In the genomic region with DNA sequence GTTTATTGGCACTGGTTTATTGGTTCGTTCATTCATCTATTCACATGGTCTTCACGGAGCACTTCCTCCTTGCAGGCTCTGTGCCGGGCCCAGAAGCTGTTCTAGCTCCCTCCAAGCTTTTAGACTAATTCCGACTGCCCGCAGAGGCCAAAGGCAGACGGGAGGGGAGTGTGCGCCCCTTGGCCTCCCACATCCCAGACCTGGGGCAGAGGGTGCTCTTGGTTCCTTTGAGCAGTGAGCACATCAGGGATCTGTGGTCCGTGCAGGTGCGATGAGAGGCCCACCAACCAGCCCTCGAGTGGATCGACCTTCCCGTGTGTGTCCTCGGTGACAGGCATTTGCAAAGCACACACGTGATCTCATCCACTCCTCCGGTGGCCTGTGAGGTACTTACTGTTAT, we compare ENCODE assay signal across 17 cellular contexts. TPM values are rescaled to one million over a fixed set of nuclear protein-coding genes. Genes with fewer than 3 reads are reported as not detected.
A peak's percentile ranks its signal among the peaks of the same experiment; 100 is the strongest.
DNase-seq lines count a peak whose midpoint lies in the region; ATAC-seq, FAIRE-seq and TF ChIP-seq lines count a peak whose summit lies in the region.
"Had no signal": no experiment of that assay in that cellular context is flagged by ENCODE, and none has a peak within 500 bp of the region (broad histone marks: within the 10 kb centered on the region; RNA-seq: fewer than 3 reads in every experiment).

No MANE protein-coding gene starts in this region.

- CTCF ChIA-PET in activated naive CD4-positive, alpha-beta T cell treated with anti-CD3 and anti-CD28 coated beads for 36 hours (lab: Charles Lee) = interaction anchor here (0.7 to 11.8 kb wide), 3 partner anchors 17 to 77 kb away, joined by 4 to 301 read pairs (median 21); no protein-coding TSS in a partner anchor
- CTCF ChIA-PET in activated naive CD4-positive, alpha-beta T cell treated with anti-CD3 and anti-CD28 coated beads, Interleukin-2, amount 10 ng/mL, durations not matched to agents 7 days and 5 days (lab: Charles Lee) = interaction anchor here (0.9 to 8.0 kb wide), 2 partner anchors 64 to 77 kb away, joined by 3 to 252 read pairs; no protein-coding TSS in a partner anchor

- no peak for ATAC-seq in stimulated activated effector memory CD8-positive, alpha-beta T cell treated with anti-CD3 and anti-CD28 coated beads, Interleukin-12 subunit alpha, Interleukin-12 subunit beta, amount 100 ng/mL, for 72 hours
- ATAC-seq: GM23338 had no signal

- H3K4me3 Mint-ChIP-seq in activated naive CD4-positive, alpha-beta T cell treated with anti-CD3 and anti-CD28 coated beads for 36 hours = no peak overlapping the region
- no peak overlapping the region for H3K4me3 Mint-ChIP-seq in activated naive CD4-positive, alpha-beta T cell treated with anti-CD3 and anti-CD28 coated beads, Interleukin-2, amount 10 ng/mL, durations not matched to agents 7 days and 5 days
- peak overlapping the region; percentile 7 for H3K4me3 Mint-ChIP-seq in activated T-helper 1 cell treated with anti-CD3 and anti-CD28 coated beads, Interleukin-12 subunit alpha, Interleukin-12 subunit beta, Interleukin-2, Interleukin-4 antibody, amounts not matched to agents 30 ng/mL and 10 ng/mL and 1 ng/mL, durations not matched to agents 14 hours and 24 hours and 36 hours
- H3K4me3 Mint-ChIP-seq in stimulated activated effector memory CD8-positive, alpha-beta T cell treated with anti-CD3 and anti-CD28 coated beads, Interleukin-12 subunit alpha, Interleukin-12 subunit beta, amount 100 ng/mL, for 72 hours = peak overlapping the region; percentile 49
- H3K4me3 Mint-ChIP-seq: CD8-positive, alpha-beta memory T cell; GM23338 had no signal

- peak overlapping the region; percentile 81 for H3K27ac Mint-ChIP-seq in activated naive CD4-positive, alpha-beta T cell treated with anti-CD3 and anti-CD28 coated beads for 36 hours
- H3K27ac Mint-ChIP-seq in activated naive CD4-positive, alpha-beta T cell treated with anti-CD3 and anti-CD28 coated beads, Interleukin-2, amount 10 ng/mL, durations not matched to agents 7 days and 5 days = no peak overlapping the region
- peak overlapping the region; percentile 90 for H3K27ac Mint-ChIP-seq in activated T-helper 1 cell treated with anti-CD3 and anti-CD28 coated beads, Interleukin-12 subunit alpha, Interleukin-12 subunit beta, Interleukin-2, Interleukin-4 antibody, amounts not matched to agents 30 ng/mL and 10 ng/mL and 1 ng/mL, durations not matched to agents 14 hours and 24 hours and 36 hours
- H3K27ac Mint-ChIP-seq in stimulated activated effector memory CD8-positive, alpha-beta T cell treated with anti-CD3 and anti-CD28 coated beads, Interleukin-12 subunit alpha, Interleukin-12 subunit beta, amount 100 ng/mL, for 72 hours = peak overlapping the region; percentile 87
- H3K27ac Mint-ChIP-seq: CD8-positive, alpha-beta memory T cell; GM23338 had no signal

- H3K9me3 Mint-ChIP-seq in activated naive CD4-positive, alpha-beta T cell treated with anti-CD3 and anti-CD28 coated beads for 36 hours = no peaks in the 10 kb centered on the region
- H3K9me3 Mint-ChIP-seq in activated naive CD4-positive, alpha-beta T cell treated with anti-CD3 and anti-CD28 coated beads, Interleukin-2, amount 10 ng/mL, durations not matched to agents 7 days and 5 days = no peaks in the 10 kb centered on the region
- no peaks in the 10 kb centered on the region for H3K9me3 Mint-ChIP-seq in activated T-helper 1 cell treated with anti-CD3 and anti-CD28 coated beads, Interleukin-12 subunit alpha, Interleukin-12 subunit beta, Interleukin-2, Interleukin-4 antibody, amounts not matched to agents 30 ng/mL and 10 ng/mL and 1 ng/mL, durations not matched to agents 14 hours and 24 hours and 36 hours
- H3K9me3 Mint-ChIP-seq in stimulated activated effector memory CD8-positive, alpha-beta T cell treated with anti-CD3 and anti-CD28 coated beads, Interleukin-12 subunit alpha, Interleukin-12 subunit beta, amount 100 ng/mL, for 72 hours = no peaks in the 10 kb centered on the region
- H3K9me3 Mint-ChIP-seq: CD8-positive, alpha-beta memory T cell; GM23338; IgD-negative memory B cell had no signal

- FAIRE-seq in GM12892 (lab: Jason Lieb, UNC) = peak; percentile 14
- FAIRE-seq: RCC 7860 had no signal

- no peak for DNase-seq in activated naive CD4-positive, alpha-beta T cell treated with anti-CD3 and anti-CD28 coated beads for 36 hours
- DNase-seq in activated naive CD4-positive, alpha-beta T cell treated with anti-CD3 and anti-CD28 coated beads, Interleukin-2, amount 10 ng/mL, durations not matched to agents 7 days and 5 days = no peak
- no peak for DNase-seq in GM12892 (ENCODE audit: insufficient read length)
- DNase-seq in activated T-helper 1 cell treated with anti-CD3 and anti-CD28 coated beads, Interleukin-12 subunit alpha, Interleukin-12 subunit beta, Interleukin-2, Interleukin-4 antibody, amounts not matched to agents 30 ng/mL and 10 ng/mL and 1 ng/mL, durations not matched to agents 14 hours and 24 hours and 36 hours (ENCODE audit: low spot score) = no peak
- DNase-seq in stimulated activated effector memory CD8-positive, alpha-beta T cell treated with anti-CD3 and anti-CD28 coated beads, Interleukin-12 subunit alpha, Interleukin-12 subunit beta, amount 100 ng/mL, for 72 hours (ENCODE audit: low spot score in 2 of 2) = no peak
- no peak for DNase-seq in NK-92 (lab: John Stamatoyannopoulos, UW; ENCODE audit: unreplicated experiment)
- DNase-seq in NCI-H510A treated with DMSO at 0.1 percent for 48 hours (lab: John Stamatoyannopoulos, UW) = no peak
- DNase-seq: AML-193; CD8-positive, alpha-beta memory T cell; GF-D8; NCI-H1436; NCI-H2029 treated with DMSO at 0.1 percent for 48 hours; NCI-H510A had no signal

- peak; percentile 36; the same call in 1 of the 2 replicates for TF ChIP-seq POLR2A in GM12892 (IDR thresholded peaks at IDR 0.05; ENCODE audit: low read depth, low read length)

- H3K4me1 Mint-ChIP-seq in activated naive CD4-positive, alpha-beta T cell treated with anti-CD3 and anti-CD28 coated beads for 36 hours (ENCODE audit: low read depth) = peaks cover 54% of the 10 kb centered on the region
- peaks cover 51% of the 10 kb centered on the region for H3K4me1 Mint-ChIP-seq in activated naive CD4-positive, alpha-beta T cell treated with anti-CD3 and anti-CD28 coated beads, Interleukin-2, amount 10 ng/mL, durations not matched to agents 7 days and 5 days
- H3K4me1 Mint-ChIP-seq in activated T-helper 1 cell treated with anti-CD3 and anti-CD28 coated beads, Interleukin-12 subunit alpha, Interleukin-12 subunit beta, Interleukin-2, Interleukin-4 antibody, amounts not matched to agents 30 ng/mL and 10 ng/mL and 1 ng/mL, durations not matched to agents 14 hours and 24 hours and 36 hours (ENCODE audit: low read depth) = peaks cover 42% of the 10 kb centered on the region
- peaks cover 57% of the 10 kb centered on the region for H3K4me1 Mint-ChIP-seq in stimulated activated effector memory CD8-positive, alpha-beta T cell treated with anti-CD3 and anti-CD28 coated beads, Interleukin-12 subunit alpha, Interleukin-12 subunit beta, amount 100 ng/mL, for 72 hours

- no peaks in the 10 kb centered on the region for H3K36me3 Mint-ChIP-seq in activated naive CD4-positive, alpha-beta T cell treated with anti-CD3 and anti-CD28 coated beads for 36 hours (ENCODE audit: low read depth)
- H3K36me3 Mint-ChIP-seq in activated naive CD4-positive, alpha-beta T cell treated with anti-CD3 and anti-CD28 coated beads, Interleukin-2, amount 10 ng/mL, durations not matched to agents 7 days and 5 days = no peaks in the 10 kb centered on the region
- H3K36me3 Mint-ChIP-seq in activated T-helper 1 cell treated with anti-CD3 and anti-CD28 coated beads, Interleukin-12 subunit alpha, Interleukin-12 subunit beta, Interleukin-2, Interleukin-4 antibody, amounts not matched to agents 30 ng/mL and 10 ng/mL and 1 ng/mL, durations not matched to agents 14 hours and 24 hours and 36 hours (ENCODE audit: low read depth) = peaks cover 7% of the 10 kb centered on the region
- H3K36me3 Mint-ChIP-seq in stimulated activated effector memory CD8-positive, alpha-beta T cell treated with anti-CD3 and anti-CD28 coated beads, Interleukin-12 subunit alpha, Interleukin-12 subunit beta, amount 100 ng/mL, for 72 hours = peaks cover 53% of the 10 kb centered on the region
- H3K36me3 Mint-ChIP-seq: CD8-positive, alpha-beta memory T cell; IgD-negative memory B cell had no signal

- no peaks in the 10 kb centered on the region for H3K27me3 Mint-ChIP-seq in activated naive CD4-positive, alpha-beta T cell treated with anti-CD3 and anti-CD28 coated beads for 36 hours (ENCODE audit: low read depth)
- H3K27me3 Mint-ChIP-seq in activated naive CD4-positive, alpha-beta T cell treated with anti-CD3 and anti-CD28 coated beads, Interleukin-2, amount 10 ng/mL, durations not matched to agents 7 days and 5 days = peaks cover 12% of the 10 kb centered on the region
- H3K27me3 Mint-ChIP-seq in activated T-helper 1 cell treated with anti-CD3 and anti-CD28 coated beads, Interleukin-12 subunit alpha, Interleukin-12 subunit beta, Interleukin-2, Interleukin-4 antibody, amounts not matched to agents 30 ng/mL and 10 ng/mL and 1 ng/mL, durations not matched to agents 14 hours and 24 hours and 36 hours (ENCODE audit: insufficient read depth) = no peaks in the 10 kb centered on the region
- H3K27me3 Mint-ChIP-seq: IgD-negative memory B cell had no signal

- intact Hi-C loops in activated naive CD4-positive, alpha-beta T cell treated with anti-CD3 and anti-CD28 coated beads for 36 hours (cut with micrococcal nuclease) = loop anchor here (10.0 kb wide), 1 partner anchor 527 kb away; no protein-coding TSS in a partner anchor
- intact Hi-C loops in activated T-helper 1 cell treated with anti-CD3 and anti-CD28 coated beads, Interleukin-12 subunit alpha, Interleukin-12 subunit beta, Interleukin-2, Interleukin-4 antibody, amounts not matched to agents 30 ng/mL and 10 ng/mL and 1 ng/mL, durations not matched to agents 14 hours and 24 hours and 36 hours (cut with micrococcal nuclease) = no loop called here

RNA-seq across cellular contexts. Expression of gene TNFRSF1B, which starts 38.7 kb away (rescaled TPM):
- 10 to 100 TPM; 69.4 to 75.7 TPM for total RNA-seq in activated naive CD4-positive, alpha-beta T cell treated with anti-CD3 and anti-CD28 coated beads for 36 hours
- polyA plus RNA-seq in GM12892 (2012; ENCODE audit: missing spikeins) = 24.1 TPM
- total RNA-seq in activated T-helper 1 cell treated with anti-CD3 and anti-CD28 coated beads, Interleukin-12 subunit alpha, Interleukin-12 subunit beta, Interleukin-2, Interleukin-4 antibody, amounts not matched to agents 30 ng/mL and 10 ng/mL and 1 ng/mL, durations not matched to agents 14 hours and 24 hours and 36 hours = 211 and 213 TPM in 2 replicates
- total RNA-seq: HT-29 had no signal

Comparison
In these comparisons a context has a peak if more than half of its experiments do, and no peak if none do; other contexts are left out.
1. H3K4me3 Mint-ChIP-seq: peak in activated T-helper 1 cell treated with anti-CD3 and anti-CD28 coated beads, Interleukin-12 subunit alpha, Interleukin-12 subunit beta, Interleukin-2, Interleukin-4 antibody, amounts not matched to agents 30 ng/mL and 10 ng/mL and 1 ng/mL, durations not matched to agents 14 hours and 24 hours and 36 hours (single experiment) and stimulated activated effector memory CD8-positive, alpha-beta T cell treated with anti-CD3 and anti-CD28 coated beads, Interleukin-12 subunit alpha, Interleukin-12 subunit beta, amount 100 ng/mL, for 72 hours (single experiment); none in activated naive CD4-positive, alpha-beta T cell treated with anti-CD3 and anti-CD28 coated beads for 36 hours (single experiment) and activated naive CD4-positive, alpha-beta T cell treated with anti-CD3 and anti-CD28 coated beads, Interleukin-2, amount 10 ng/mL, durations not matched to agents 7 days and 5 days (single experiment).